17 cellular contexts compared by ENCODE assay signal in genomic region chr20:14581731-14582130, GRCh38.
DNase-seq lines count a peak whose midpoint lies in the region; TF ChIP-seq lines count a peak whose summit lies in the region.
"Had no signal": no experiment of that assay in that cellular context is flagged by ENCODE, and none has a peak within 500 bp of the region (broad histone marks: within the 10 kb centered on the region; RNA-seq: fewer than 3 reads in every experiment).

No MANE protein-coding gene starts in this region.

- H3K36me3 ChIP-seq in breast epithelium (no peaks in the 10 kb centered on the region), parathyroid adenoma (ENCODE audit: control insufficient read depth, insufficient read depth, low read length) (no peaks in the 10 kb centered on the region)
- H3K36me3 ChIP-seq: BLaER1 had no signal

- DNase-seq in MCF 10A (ENCODE audit: unreplicated experiment) (no peak), breast epithelium (ENCODE audit: low spot score in 2 of 2) (no peak), epithelial cell of esophagus (ENCODE audit: low read depth) (peak; percentile 82), HEK293T (ENCODE audit: extremely low spot score) (no peak), amniotic stem cell (lab: John Stamatoyannopoulos, UW) (no peak)
- DNase-seq in activated CD4-positive, alpha-beta T cell treated with anti-CD3 and anti-CD28 coated beads, Interleukin-2, amount 10 ng/mL, durations not matched to agents 24 days and 14 days, result no peak
- DNase-seq: CD4-positive, alpha-beta memory T cell; DMS153; DMS79; GDM1; GOT3; H7; IMR-90 had no signal

- H3K9me3 ChIP-seq in breast epithelium (no peaks in the 10 kb centered on the region), parathyroid adenoma (ENCODE audit: control insufficient read depth, low read length) (no peaks in the 10 kb centered on the region)
- H3K9me3 ChIP-seq: A549, BLaER1 had no signal

- H3K27me3 ChIP-seq in breast epithelium (no peaks in the 10 kb centered on the region), parathyroid adenoma (ENCODE audit: control insufficient read depth, insufficient read depth, low read length) (no peaks in the 10 kb centered on the region)
- H3K27me3 ChIP-seq: BLaER1 had no signal

- no peaks in the 10 kb centered on the region for H3K9me3 Mint-ChIP-seq in MCF 10A (ENCODE audit: unreplicated experiment)
- H3K9me3 Mint-ChIP-seq in activated CD4-positive, alpha-beta T cell treated with anti-CD3 and anti-CD28 coated beads, Interleukin-2, amount 10 ng/mL, durations not matched to agents 24 days and 14 days, result peaks cover 3% of the 10 kb centered on the region

- intact Hi-C loops in MCF 10A (cut with micrococcal nuclease) (no loop called here), breast epithelium (cut with DNase I; ENCODE audit: low total_unique reads) (no loop called here)
- intact Hi-C loops in activated CD4-positive, alpha-beta T cell treated with anti-CD3 and anti-CD28 coated beads, Interleukin-2, amount 10 ng/mL, durations not matched to agents 24 days and 14 days (cut with micrococcal nuclease), result no loop called here

- POLR2A ChIA-PET in MCF 10A (lab: Yijun Ruan, JAX) (interaction anchor here (0.6 kb wide), 1 partner anchor 26 kb away, joined by 4 read pairs; no protein-coding TSS in a partner anchor), HEK293T (lab: Yijun Ruan, JAX) (no interaction called here)

- no peak overlapping the region for H3K4me2 ChIP-seq in parathyroid adenoma (ENCODE audit: low read length)
- H3K4me2 ChIP-seq: A549, BLaER1 had no signal

- H3K79me2 ChIP-seq in parathyroid adenoma, result no peaks in the 10 kb centered on the region

- no peak for TF ChIP-seq POLR2A in breast epithelium (IDR thresholded peaks at IDR 0.05)

- TF ChIP-seq CTCF in MCF 10A (IDR thresholded peaks at IDR 0.05; ENCODE audit: unreplicated experiment), result no peak
- no peak for TF ChIP-seq CTCF in breast epithelium (IDR thresholded peaks at IDR 0.05)
- TF ChIP-seq CTCF in epithelial cell of esophagus (IDR thresholded peaks at IDR 0.05; ENCODE audit: insufficient read depth, low read depth, low read length, missing control alignments), result no peak
- no peak for TF ChIP-seq CTCF in parathyroid adenoma (IDR thresholded peaks at IDR 0.05)

- H3K27me3 Mint-ChIP-seq in MCF 10A (ENCODE audit: insufficient read depth, unreplicated experiment), result no peaks in the 10 kb centered on the region
- H3K27me3 Mint-ChIP-seq in activated CD4-positive, alpha-beta T cell treated with anti-CD3 and anti-CD28 coated beads, Interleukin-2, amount 10 ng/mL, durations not matched to agents 24 days and 14 days, result no peaks in the 10 kb centered on the region
- H3K27me3 Mint-ChIP-seq: CD4-positive, alpha-beta memory T cell had no signal

- H3K9ac ChIP-seq in parathyroid adenoma, result no peak overlapping the region
- H3K9ac ChIP-seq: BLaER1 had no signal

- H3K36me3 Mint-ChIP-seq in MCF 10A (ENCODE audit: insufficient read depth, unreplicated experiment), result no peaks in the 10 kb centered on the region
- no peaks in the 10 kb centered on the region for H3K36me3 Mint-ChIP-seq in activated CD4-positive, alpha-beta T cell treated with anti-CD3 and anti-CD28 coated beads, Interleukin-2, amount 10 ng/mL, durations not matched to agents 24 days and 14 days (ENCODE audit: low read depth)
- H3K36me3 Mint-ChIP-seq: CD14-positive monocyte; CD4-positive, alpha-beta memory T cell had no signal

- peaks cover 17% of the 10 kb centered on the region for H3K4me1 Mint-ChIP-seq in MCF 10A (ENCODE audit: insufficient read depth, unreplicated experiment)
- H3K4me1 Mint-ChIP-seq in activated CD4-positive, alpha-beta T cell treated with anti-CD3 and anti-CD28 coated beads, Interleukin-2, amount 10 ng/mL, durations not matched to agents 24 days and 14 days, result no peaks in the 10 kb centered on the region
- H3K4me1 Mint-ChIP-seq: CD14-positive monocyte; CD4-positive, alpha-beta memory T cell had no signal

- CTCF ChIA-PET in MCF 10A (lab: Yijun Ruan, JAX), result no interaction called here
- CTCF ChIA-PET in HEK293T (lab: Yijun Ruan, JAX), result interaction anchor here (1.3 kb wide), 1 partner anchor 8 kb away, joined by 3 read pairs; no protein-coding TSS in a partner anchor

- no TSS peak for BruUV-seq in MCF 10A (replicated peaks; lab: Mats Ljungman, UMichigan)

- peak overlapping the region; percentile 36 for H2AFZ ChIP-seq in parathyroid adenoma

- H3K4me3 ChIP-seq in breast epithelium (no peak overlapping the region), epithelial cell of esophagus (ENCODE audit: low read length) (no peak overlapping the region), parathyroid adenoma (ENCODE audit: low read depth, low read length) (no peak overlapping the region)
- H3K4me3 ChIP-seq: A549, BLaER1 had no signal

- H3K27ac ChIP-seq in breast epithelium, result no peak overlapping the region
- H3K27ac ChIP-seq in parathyroid adenoma, result no peak overlapping the region
- H3K27ac ChIP-seq: A549, BLaER1 had no signal

- peak overlapping the region; percentile 61 for H3K27ac Mint-ChIP-seq in MCF 10A (ENCODE audit: low read depth, unreplicated experiment)
- no peak overlapping the region for H3K27ac Mint-ChIP-seq in activated CD4-positive, alpha-beta T cell treated with anti-CD3 and anti-CD28 coated beads, Interleukin-2, amount 10 ng/mL, durations not matched to agents 24 days and 14 days
- H3K27ac Mint-ChIP-seq: CD14-positive monocyte; CD4-positive, alpha-beta memory T cell had no signal

- no peak overlapping the region for H3K4me3 Mint-ChIP-seq in MCF 10A (ENCODE audit: unreplicated experiment)
- no peak overlapping the region for H3K4me3 Mint-ChIP-seq in activated CD4-positive, alpha-beta T cell treated with anti-CD3 and anti-CD28 coated beads, Interleukin-2, amount 10 ng/mL, durations not matched to agents 24 days and 14 days
- H3K4me3 Mint-ChIP-seq: CD14-positive monocyte; CD4-positive, alpha-beta memory T cell had no signal

- H3K4me1 ChIP-seq in breast epithelium (no peaks in the 10 kb centered on the region), parathyroid adenoma (peaks cover 13% of the 10 kb centered on the region)
- H3K4me1 ChIP-seq: BLaER1 had no signal

TF ChIP-seq in HEK293T, 16 proteins besides CTCF, POLR2A, EP300 and RAD21:
- no peak for TF ChIP-seq HDGF (IDR thresholded peaks at IDR 0.05; ENCODE audit: borderline replicate concordance)
